ENCODE assay signal across 13 cellular contexts in genomic region chr14:54219281-54220121, GRCh38.
DNase-seq lines count a peak whose midpoint lies in the region; ATAC-seq, FAIRE-seq and TF ChIP-seq lines count a peak whose summit lies in the region.
"Had no signal": no experiment of that assay in that cellular context is flagged by ENCODE, and none has a peak within 500 bp of the region (broad histone marks: within the 10 kb centered on the region; RNA-seq: fewer than 3 reads in every experiment).

No MANE protein-coding gene starts in this region.

- H3K9me3 Mint-ChIP-seq in osteocyte (ENCODE audit: unreplicated experiment) (no peaks in the 10 kb centered on the region), Calu3 (ENCODE audit: low read depth, unreplicated experiment) (no peaks in the 10 kb centered on the region)

- TF ChIP-seq CTCF in left ventricle myocardium inferior (IDR thresholded peaks at IDR 0.05; ENCODE audit: borderline replicate concordance), result no peak
- TF ChIP-seq CTCF in osteocyte (IDR thresholded peaks at IDR 0.05), result no peak
- no peak for TF ChIP-seq CTCF in Calu3 (IDR thresholded peaks at IDR 0.05; ENCODE audit: unreplicated experiment)

- no peaks in the 10 kb centered on the region for H3K9me3 ChIP-seq in left ventricle myocardium inferior (replicated peaks)

- peaks cover 34% of the 10 kb centered on the region for H3K27me3 Mint-ChIP-seq in osteocyte (ENCODE audit: unreplicated experiment)
- H3K27me3 Mint-ChIP-seq in Calu3 (ENCODE audit: unreplicated experiment), result no peaks in the 10 kb centered on the region

- no peaks in the 10 kb centered on the region for H3K79me2 ChIP-seq in ACC112 (ENCODE audit: control insufficient read depth, insufficient read depth, low read length, unreplicated experiment)

- H3K27me3 ChIP-seq in ACC112 (ENCODE audit: insufficient read depth, low read length) (peaks cover 7% of the 10 kb centered on the region; the same call in 1 of the 2 replicates), left ventricle myocardium inferior (ENCODE audit: low read depth) (peaks cover 89% of the 10 kb centered on the region)

- H3K4me3 ChIP-seq in ACC112 (ENCODE audit: low read depth, low read length), result peak overlapping the region; percentile 72
- peak overlapping the region; percentile 56 for H3K4me3 ChIP-seq in left ventricle myocardium inferior

- H3K27ac ChIP-seq in ACC112 (ENCODE audit: low read depth, low read length) (no peak overlapping the region), left ventricle myocardium inferior (replicated peaks) (no peak overlapping the region)

- DNase-seq in left ventricle myocardium inferior (no peak), osteocyte (ENCODE audit: extremely low spot score, unreplicated experiment) (no peak), Calu3 (no peak), occipital lobe (lab: John Stamatoyannopoulos, UW) (no peak), COLO668 (lab: John Stamatoyannopoulos, UW; ENCODE audit: unreplicated experiment) (no peak)
- DNase-seq: activated CD8-positive, alpha-beta memory T cell treated with anti-CD3 and anti-CD28 coated beads, Interleukin-2, amount 10 ng/mL, durations not matched to agents 7 days and 5 days; caudate nucleus; CD4-positive, CD25-positive, alpha-beta regulatory T cell; NCI-H446 had no signal

- no peaks in the 10 kb centered on the region for H3K36me3 ChIP-seq in ACC112 (ENCODE audit: insufficient read depth, low read length)
- H3K36me3 ChIP-seq in left ventricle myocardium inferior, result no peaks in the 10 kb centered on the region

- H3K36me3 Mint-ChIP-seq in osteocyte (ENCODE audit: unreplicated experiment) (no peaks in the 10 kb centered on the region), Calu3 (ENCODE audit: insufficient read depth, unreplicated experiment) (no peaks in the 10 kb centered on the region)
- H3K36me3 Mint-ChIP-seq: activated CD8-positive, alpha-beta memory T cell treated with anti-CD3 and anti-CD28 coated beads, Interleukin-2, amount 10 ng/mL, durations not matched to agents 7 days and 5 days; CD4-positive, CD25-positive, alpha-beta regulatory T cell had no signal

- peak overlapping the region; percentile 68 for H2AFZ ChIP-seq in ACC112 (ENCODE audit: low read length, unreplicated experiment)

- H3K4me1 ChIP-seq in ACC112 (ENCODE audit: control insufficient read depth, insufficient read depth, low read length, unreplicated experiment) (peaks cover 5% of the 10 kb centered on the region), left ventricle myocardium inferior (peaks cover 16% of the 10 kb centered on the region)

- no peak for ATAC-seq in GM21786 (IDR thresholded peaks at IDR 0.05; ENCODE audit: unreplicated experiment)
- ATAC-seq: activated CD8-positive, alpha-beta memory T cell treated with anti-CD3 and anti-CD28 coated beads, Interleukin-2, amount 10 ng/mL, durations not matched to agents 7 days and 5 days had no signal

- no TSS peak for BruUV-seq in Calu3 (replicated peaks; lab: Mats Ljungman, UMichigan)

- H3K4me1 Mint-ChIP-seq in osteocyte (ENCODE audit: unreplicated experiment) (peaks cover 18% of the 10 kb centered on the region), Calu3 (ENCODE audit: low read depth, unreplicated experiment) (no peaks in the 10 kb centered on the region)

- FAIRE-seq in TTC549 (lab: Jason Lieb, UNC), result peak; percentile 25
- FAIRE-seq: GM12892 had no signal

- H3K27ac Mint-ChIP-seq in osteocyte (ENCODE audit: unreplicated experiment) (no peak overlapping the region), Calu3 (ENCODE audit: unreplicated experiment) (no peak overlapping the region)
- H3K27ac Mint-ChIP-seq: activated CD8-positive, alpha-beta memory T cell treated with anti-CD3 and anti-CD28 coated beads, Interleukin-2, amount 10 ng/mL, durations not matched to agents 7 days and 5 days had no signal

- peak overlapping the region; percentile 71 for H3K4me3 Mint-ChIP-seq in osteocyte (ENCODE audit: unreplicated experiment)
- H3K4me3 Mint-ChIP-seq in Calu3 (ENCODE audit: low read depth, unreplicated experiment), result no peak overlapping the region
- H3K4me3 Mint-ChIP-seq: activated CD8-positive, alpha-beta memory T cell treated with anti-CD3 and anti-CD28 coated beads, Interleukin-2, amount 10 ng/mL, durations not matched to agents 7 days and 5 days had no signal

- intact Hi-C loops in left ventricle myocardium inferior (cut with micrococcal nuclease), result no loop called here
- intact Hi-C loops in Calu3 (cut with micrococcal nuclease; ENCODE audit: unreplicated experiment), result no loop called here

- CTCF ChIA-PET in Calu3 (lab: Charles Lee), result no interaction called here
